18 cellular contexts compared by ENCODE assay signal in genomic region chr14:33249361-33249760, GRCh38.
DNase-seq lines count a peak whose midpoint lies in the region; ATAC-seq and TF ChIP-seq lines count a peak whose summit lies in the region.
"Had no signal": no experiment of that assay in that cellular context is flagged by ENCODE, and none has a peak within 500 bp of the region (broad histone marks: within the 10 kb centered on the region; RNA-seq: fewer than 3 reads in every experiment).

No MANE protein-coding gene starts in this region.

- peaks cover 36% of the 10 kb centered on the region for H3K4me1 Mint-ChIP-seq in nephron progenitor cell
- no peaks in the 10 kb centered on the region for H3K4me1 Mint-ChIP-seq in activated CD8-positive, alpha-beta T cell treated with anti-CD3 and anti-CD28 coated beads for 36 hours (ENCODE audit: low read depth)

- H3K27ac ChIP-seq in ectodermal cell (ENCODE audit: insufficient read depth, low read depth, low read length, poor library complexity, severe bottlenecking): peak overlapping the region; percentile 46
- H3K27ac ChIP-seq: A549, C4-2B had no signal

- no peak overlapping the region for H3K4me3 Mint-ChIP-seq in nephron progenitor cell
- no peak overlapping the region for H3K4me3 Mint-ChIP-seq in activated CD8-positive, alpha-beta T cell treated with anti-CD3 and anti-CD28 coated beads for 36 hours
- H3K4me3 Mint-ChIP-seq: CD4-positive, alpha-beta T cell had no signal

- intact Hi-C loops in activated CD8-positive, alpha-beta T cell treated with anti-CD3 and anti-CD28 coated beads for 36 hours (cut with micrococcal nuclease): no loop called here

- H3K36me3 ChIP-seq in H7 (replicated peaks; ENCODE audit: control insufficient read depth, insufficient read depth, low read length): no peaks in the 10 kb centered on the region
- H3K36me3 ChIP-seq in ectodermal cell (ENCODE audit: control insufficient read depth, insufficient read depth, low read length): no peaks in the 10 kb centered on the region
- H3K36me3 ChIP-seq: HAP-1 had no signal

- DNase-seq in H7: peak; percentile 21
- DNase-seq in nephron progenitor cell: no peak
- peak; percentile 27 for DNase-seq in retina
- no peak for DNase-seq in DMS153 treated with DMSO at 0.1 percent for 48 hours (lab: John Stamatoyannopoulos, UW; ENCODE audit: unreplicated experiment)
- no peak for DNase-seq in activated CD4-positive, alpha-beta T cell treated with anti-CD3 and anti-CD28 coated beads for 1 hour
- no peak for DNase-seq in activated CD8-positive, alpha-beta T cell treated with anti-CD3 and anti-CD28 coated beads for 36 hours
- DNase-seq: AML-193; Caco-2; CD4-positive, alpha-beta T cell; DMS79; GF-D8; IMR-90 had no signal

- TF ChIP-seq CTCF in nephron progenitor cell (IDR thresholded peaks at IDR 0.05): no peak
- no peak for TF ChIP-seq CTCF in activated CD8-positive, alpha-beta T cell treated with anti-CD3 and anti-CD28 coated beads for 36 hours (IDR thresholded peaks at IDR 0.05)

- H3K4me1 ChIP-seq in ectodermal cell (ENCODE audit: control insufficient read depth, insufficient read depth, low read length): peaks cover 28% of the 10 kb centered on the region
- H3K4me1 ChIP-seq: A549, Caco-2, HAP-1 had no signal

- CTCF ChIA-PET in activated CD8-positive, alpha-beta T cell treated with anti-CD3 and anti-CD28 coated beads for 36 hours (lab: Charles Lee): no interaction called here

- H3K4me3 ChIP-seq in H7 (ENCODE audit: insufficient read depth, low read depth, low read length) (no peak overlapping the region), ectodermal cell (ENCODE audit: insufficient read depth, low read depth, low read length) (no peak overlapping the region)
- H3K4me3 ChIP-seq: A549, HAP-1, K562 had no signal

- no peaks in the 10 kb centered on the region for H3K9me3 Mint-ChIP-seq in nephron progenitor cell
- no peaks in the 10 kb centered on the region for H3K9me3 Mint-ChIP-seq in activated CD8-positive, alpha-beta T cell treated with anti-CD3 and anti-CD28 coated beads for 36 hours
- H3K9me3 Mint-ChIP-seq: CD4-positive, alpha-beta T cell had no signal

- H3K9me3 ChIP-seq in ectodermal cell (ENCODE audit: control insufficient read depth, low read length): no peaks in the 10 kb centered on the region
- H3K9me3 ChIP-seq: A549, Caco-2, HAP-1 had no signal

- no peak for ATAC-seq in activated CD8-positive, alpha-beta T cell treated with anti-CD3 and anti-CD28 coated beads for 36 hours
- ATAC-seq in HG03025 (IDR thresholded peaks at IDR 0.05; ENCODE audit: low FRiP score, unreplicated experiment): no peak
- ATAC-seq: A549, K562 had no signal

- peak overlapping the region; percentile 48 for H3K27ac Mint-ChIP-seq in nephron progenitor cell
- H3K27ac Mint-ChIP-seq in activated CD8-positive, alpha-beta T cell treated with anti-CD3 and anti-CD28 coated beads for 36 hours: no peak overlapping the region
- H3K27ac Mint-ChIP-seq: CD4-positive, alpha-beta T cell had no signal

- no peaks in the 10 kb centered on the region for H3K36me3 Mint-ChIP-seq in nephron progenitor cell (ENCODE audit: low read depth)
- H3K36me3 Mint-ChIP-seq in activated CD8-positive, alpha-beta T cell treated with anti-CD3 and anti-CD28 coated beads for 36 hours (ENCODE audit: low read depth): no peaks in the 10 kb centered on the region

- H3K27me3 ChIP-seq in H7 (ENCODE audit: control insufficient read depth, insufficient read depth, low read length): no peaks in the 10 kb centered on the region
- H3K27me3 ChIP-seq in ectodermal cell (ENCODE audit: control insufficient read depth, insufficient read depth, low read length, poor library complexity, severe bottlenecking): no peaks in the 10 kb centered on the region

- POLR2A ChIA-PET in activated CD8-positive, alpha-beta T cell treated with anti-CD3 and anti-CD28 coated beads for 36 hours (lab: Charles Lee): no interaction called here

- H3K27me3 Mint-ChIP-seq in nephron progenitor cell (ENCODE audit: low read depth, poor library complexity): no peaks in the 10 kb centered on the region
- H3K27me3 Mint-ChIP-seq in activated CD8-positive, alpha-beta T cell treated with anti-CD3 and anti-CD28 coated beads for 36 hours: no peaks in the 10 kb centered on the region
- H3K27me3 Mint-ChIP-seq: CD4-positive, alpha-beta T cell had no signal

- 32 to 33% methylated on average over 3 of the region's 3 CpGs for WGBS in ectodermal cell, 2 experiments

Comparison
In these comparisons a context has a peak if more than half of its experiments do, and no peak if none do; other contexts are left out.
1. DNase-seq: peak in H7 (single experiment) and retina (single experiment); none in nephron progenitor cell (single experiment), DMS153 treated with DMSO at 0.1 percent for 48 hours (single experiment), activated CD4-positive, alpha-beta T cell treated with anti-CD3 and anti-CD28 coated beads for 1 hour (single experiment) and activated CD8-positive, alpha-beta T cell treated with anti-CD3 and anti-CD28 coated beads for 36 hours (single experiment).